Comparison of ENCODE assay signal across 1 cellular context in the genomic region with DNA sequence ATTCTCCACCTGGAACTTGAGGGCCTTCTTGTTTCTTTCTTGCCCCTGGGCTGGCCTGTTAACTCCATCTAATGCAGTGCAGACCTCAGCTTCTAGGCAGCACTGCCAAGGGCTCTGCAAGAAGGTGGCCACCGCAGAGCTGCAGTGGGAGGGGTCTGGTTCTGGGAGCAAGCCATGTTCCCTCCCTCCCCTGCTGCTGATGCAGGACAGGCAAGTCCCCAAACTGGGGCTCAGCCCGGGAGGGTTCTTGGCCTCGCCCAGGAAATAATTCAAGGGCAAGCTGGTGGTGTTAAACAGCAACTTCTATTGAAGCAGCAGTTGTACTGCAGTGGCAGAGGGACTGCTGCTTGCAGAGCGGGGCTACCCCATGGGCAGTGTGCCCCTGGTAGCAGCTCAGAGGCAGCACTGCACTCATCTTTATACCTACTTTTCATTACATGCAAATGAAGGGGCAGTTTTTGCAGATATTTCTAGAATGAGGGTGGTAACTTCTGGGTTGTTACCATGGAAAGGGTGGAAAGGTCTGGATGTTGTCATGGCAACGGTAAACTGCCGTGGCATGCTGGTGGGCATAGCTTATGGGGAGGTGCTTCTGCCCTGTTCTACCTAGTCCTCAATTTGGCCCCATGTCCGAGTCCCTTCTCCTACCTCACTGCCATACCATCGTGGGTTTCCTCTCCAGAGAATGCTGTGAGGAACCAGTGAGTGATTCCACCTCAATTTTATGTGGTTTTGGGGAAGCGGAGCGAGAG.
TF ChIP-seq lines count a peak whose summit lies in the region.

No MANE protein-coding gene starts in this region.

TF ChIP-seq in GM12878, 131 proteins besides CTCF, POLR2A, EP300 and RAD21 (continued from another document):
- TF ChIP-seq, protein P1, sequence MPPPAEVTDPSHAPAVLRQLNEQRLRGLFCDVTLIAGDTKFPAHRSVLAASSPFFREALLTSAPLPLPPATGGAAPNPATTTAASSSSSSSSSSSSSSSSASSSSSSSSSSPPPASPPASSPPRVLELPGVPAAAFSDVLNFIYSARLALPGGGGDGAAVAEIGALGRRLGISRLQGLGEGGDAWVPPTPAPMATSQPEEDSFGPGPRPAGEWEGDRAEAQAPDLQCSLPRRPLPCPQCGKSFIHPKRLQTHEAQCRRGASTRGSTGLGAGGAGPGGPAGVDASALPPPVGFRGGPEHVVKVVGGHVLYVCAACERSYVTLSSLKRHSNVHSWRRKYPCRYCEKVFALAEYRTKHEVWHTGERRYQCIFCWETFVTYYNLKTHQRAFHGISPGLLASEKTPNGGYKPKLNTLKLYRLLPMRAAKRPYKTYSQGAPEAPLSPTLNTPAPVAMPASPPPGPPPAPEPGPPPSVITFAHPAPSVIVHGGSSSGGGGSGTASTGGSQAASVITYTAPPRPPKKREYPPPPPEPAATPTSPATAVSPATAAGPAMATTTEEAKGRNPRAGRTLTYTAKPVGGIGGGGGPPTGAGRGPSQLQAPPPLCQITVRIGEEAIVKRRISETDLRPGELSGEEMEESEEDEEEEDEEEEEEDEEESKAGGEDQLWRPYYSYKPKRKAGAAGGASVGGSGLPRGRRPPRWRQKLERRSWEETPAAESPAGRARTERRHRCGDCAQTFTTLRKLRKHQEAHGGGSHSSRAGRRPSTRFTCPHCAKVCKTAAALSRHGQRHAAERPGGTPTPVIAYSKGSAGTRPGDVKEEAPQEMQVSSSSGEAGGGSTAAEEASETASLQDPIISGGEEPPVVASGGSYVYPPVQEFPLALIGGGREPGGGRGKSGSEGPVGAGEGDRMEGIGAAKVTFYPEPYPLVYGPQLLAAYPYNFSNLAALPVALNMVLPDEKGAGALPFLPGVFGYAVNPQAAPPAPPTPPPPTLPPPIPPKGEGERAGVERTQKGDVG (CRISPR knock-in tag; IDR thresholded peaks at IDR 0.05), result no peak
- no peak for TF ChIP-seq SUPT20H (IDR thresholded peaks at IDR 0.05; ENCODE audit: borderline replicate concordance, control insufficient read depth, low read depth, low read length)
- TF ChIP-seq PAX5 (IDR thresholded peaks at IDR 0.05; ENCODE audit: borderline replicate concordance, low read depth, low read length), result no peak
- no peak for TF ChIP-seq MYC (IDR thresholded peaks at IDR 0.05; ENCODE audit: insufficient read depth, insufficient read length, insufficient replicate concordance, low read length, severe bottlenecking)
- TF ChIP-seq SMAD1 (IDR thresholded peaks at IDR 0.05; ENCODE audit: low read depth, partially characterized antibody), result no peak
- TF ChIP-seq IKZF1 (conservative IDR thresholded peaks at IDR 0.05), result 0 out of 2 replicates have a peak, but pooled peaks have one; percentile 21
- no peak for TF ChIP-seq SIN3A (IDR thresholded peaks at IDR 0.05; ENCODE audit: low read depth, low read length)
- TF ChIP-seq, protein P2, sequence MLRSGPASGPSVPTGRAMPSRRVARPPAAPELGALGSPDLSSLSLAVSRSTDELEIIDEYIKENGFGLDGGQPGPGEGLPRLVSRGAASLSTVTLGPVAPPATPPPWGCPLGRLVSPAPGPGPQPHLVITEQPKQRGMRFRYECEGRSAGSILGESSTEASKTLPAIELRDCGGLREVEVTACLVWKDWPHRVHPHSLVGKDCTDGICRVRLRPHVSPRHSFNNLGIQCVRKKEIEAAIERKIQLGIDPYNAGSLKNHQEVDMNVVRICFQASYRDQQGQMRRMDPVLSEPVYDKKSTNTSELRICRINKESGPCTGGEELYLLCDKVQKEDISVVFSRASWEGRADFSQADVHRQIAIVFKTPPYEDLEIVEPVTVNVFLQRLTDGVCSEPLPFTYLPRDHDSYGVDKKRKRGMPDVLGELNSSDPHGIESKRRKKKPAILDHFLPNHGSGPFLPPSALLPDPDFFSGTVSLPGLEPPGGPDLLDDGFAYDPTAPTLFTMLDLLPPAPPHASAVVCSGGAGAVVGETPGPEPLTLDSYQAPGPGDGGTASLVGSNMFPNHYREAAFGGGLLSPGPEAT (IDR thresholded peaks at IDR 0.05; ENCODE audit: low read depth), result no peak
- TF ChIP-seq BMI1 (IDR thresholded peaks at IDR 0.05; ENCODE audit: borderline replicate concordance), result peak; percentile 81
- TF ChIP-seq CHD4 (IDR thresholded peaks at IDR 0.05), result no peak
- TF ChIP-seq EZH2 (IDR thresholded peaks at IDR 0.05; ENCODE audit: borderline replicate concordance, control insufficient read depth, low read depth, low read length), result no peak
- no peak for TF ChIP-seq SMAD5 (IDR thresholded peaks at IDR 0.05; ENCODE audit: low read depth)
- no peak for TF ChIP-seq CHD1 (IDR thresholded peaks at IDR 0.05; ENCODE audit: low read depth, low read length)
- no peak for TF ChIP-seq HDAC2 (IDR thresholded peaks at IDR 0.05)
- no peak for TF ChIP-seq BACH1 (IDR thresholded peaks at IDR 0.05; ENCODE audit: borderline replicate concordance)
- TF ChIP-seq, protein P3, sequence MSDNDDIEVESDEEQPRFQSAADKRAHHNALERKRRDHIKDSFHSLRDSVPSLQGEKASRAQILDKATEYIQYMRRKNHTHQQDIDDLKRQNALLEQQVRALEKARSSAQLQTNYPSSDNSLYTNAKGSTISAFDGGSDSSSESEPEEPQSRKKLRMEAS (IDR thresholded peaks at IDR 0.05; ENCODE audit: low read depth, low read length), result no peak
- no peak for TF ChIP-seq ZNF384 (IDR thresholded peaks at IDR 0.05; ENCODE audit: borderline replicate concordance, low read depth, low read length)
- no peak for TF ChIP-seq SMC3 (IDR thresholded peaks at IDR 0.05; ENCODE audit: borderline replicate concordance, low read length)
- TF ChIP-seq RBBP5 (conservative IDR thresholded peaks at IDR 0.05), result no peak
- TF ChIP-seq CREB1 (IDR thresholded peaks at IDR 0.05; ENCODE audit: low read depth), result no peak
- no peak for TF ChIP-seq ATF7 (IDR thresholded peaks at IDR 0.05; ENCODE audit: low read depth)
- TF ChIP-seq BRCA1 (IDR thresholded peaks at IDR 0.05; ENCODE audit: low read depth, low read length), result no peak
- no peak for TF ChIP-seq SMARCA5 (IDR thresholded peaks at IDR 0.05)
- TF ChIP-seq RUNX3 (IDR thresholded peaks at IDR 0.05; ENCODE audit: low read length), result 0 out of 2 replicates have a peak, but pooled peaks have one; percentile 14
